In the genomic region with DNA sequence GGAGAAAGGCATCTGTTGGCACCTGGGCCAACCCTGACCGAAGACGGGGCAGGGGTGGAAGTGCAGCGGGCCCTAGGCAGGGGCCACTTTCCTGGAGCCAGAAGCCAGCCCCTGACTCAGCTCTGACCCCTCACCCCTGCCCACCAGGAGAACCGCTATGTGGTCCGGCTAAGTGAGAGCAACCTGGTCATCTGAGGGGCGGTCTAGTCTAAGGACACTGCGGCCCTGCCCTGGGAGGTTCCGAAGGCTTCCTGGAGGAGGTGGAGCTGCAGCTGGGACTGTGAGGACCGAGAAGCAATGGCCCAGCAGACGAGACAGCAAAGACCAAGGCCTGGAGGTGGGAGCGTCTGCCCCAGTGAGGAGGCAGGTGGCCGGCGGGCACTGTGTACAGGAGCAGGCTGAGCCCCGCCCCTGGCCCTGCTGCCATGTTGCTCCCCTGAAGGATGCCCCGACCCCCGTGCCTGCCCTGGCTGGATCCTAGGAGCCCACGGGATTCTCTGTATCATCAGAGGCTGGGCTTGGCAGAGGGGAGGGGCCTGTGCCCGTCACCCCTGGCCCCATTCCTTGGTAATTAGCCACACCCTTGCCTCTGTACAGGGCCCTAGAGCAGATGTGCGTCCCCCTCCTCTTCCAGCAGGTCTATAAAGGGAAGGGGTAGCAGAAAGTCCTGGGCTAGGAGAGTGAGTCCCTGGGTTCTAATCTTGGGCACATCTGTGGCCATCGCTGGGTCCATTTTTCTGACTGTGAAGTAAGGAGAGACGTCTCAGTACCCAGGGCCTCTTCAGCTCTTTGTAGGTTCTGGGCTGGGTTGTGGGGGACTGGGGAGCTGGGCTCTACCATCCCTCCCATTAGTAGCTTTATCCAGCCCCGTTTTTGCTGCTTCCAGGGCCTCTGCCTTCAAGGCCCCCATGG, we compare ENCODE assay signal across 26 cellular contexts. TPM values are rescaled to one million over a fixed set of nuclear protein-coding genes. Genes with fewer than 3 reads are reported as not detected.
A peak's percentile ranks its signal among the peaks of the same experiment; 100 is the strongest.
DNase-seq lines count a peak whose midpoint lies in the region; ATAC-seq and TF ChIP-seq lines count a peak whose summit lies in the region.
"Had no signal": no experiment of that assay in that cellular context is flagged by ENCODE, and none has a peak within 500 bp of the region (broad histone marks: within the 10 kb centered on the region; RNA-seq: fewer than 3 reads in every experiment).

No MANE protein-coding gene starts in this region.

- H3K9me3 ChIP-seq in neural progenitor cell (ENCODE audit: low read depth) = no peaks in the 10 kb centered on the region
- no peaks in the 10 kb centered on the region for H3K9me3 ChIP-seq in aorta (ENCODE audit: control insufficient read depth, low read length)
- H3K9me3 ChIP-seq: mucosa of descending colon, prostate gland had no signal

- H3K27me3 ChIP-seq in neural progenitor cell (no peaks in the 10 kb centered on the region), aorta (ENCODE audit: control insufficient read depth in 1 of 2, insufficient read depth in 2 of 2, low read length in 1 of 2) (no peaks in the 10 kb centered on the region)

- no peaks in the 10 kb centered on the region for H3K27me3 Mint-ChIP-seq in natural killer cell (ENCODE audit: low read depth in 2 of 2)
- no peaks in the 10 kb centered on the region for H3K27me3 Mint-ChIP-seq in natural killer cell treated with Interleukin-12 subunit alpha and Interleukin-12 subunit beta and Interleukin-15 and Interleukin-18, amount 100 ng/mL, for 72 hours
- no peaks in the 10 kb centered on the region for H3K27me3 Mint-ChIP-seq in chondrocyte (ENCODE audit: low read depth)
- H3K27me3 Mint-ChIP-seq in neural progenitor cell (ENCODE audit: insufficient read depth, low read depth) = peaks cover 9% of the 10 kb centered on the region
- H3K27me3 Mint-ChIP-seq: activated CD8-positive, alpha-beta T cell treated with anti-CD3 and anti-CD28 coated beads for 36 hours had no signal

- WGBS in aorta, 2 donors = 88% methylated on average over 21 to 22 of the region's 22 CpGs

- H3K4me1 Mint-ChIP-seq in natural killer cell = peaks cover 0 to 20% of the 10 kb centered on the region in 2 donors
- peaks cover 0 to 12% of the 10 kb centered on the region in 2 donors for H3K4me1 Mint-ChIP-seq in natural killer cell treated with Interleukin-12 subunit alpha and Interleukin-12 subunit beta and Interleukin-15 and Interleukin-18, amount 100 ng/mL, for 72 hours (ENCODE audit: low read depth in 2 of 2)
- peaks cover 6% of the 10 kb centered on the region for H3K4me1 Mint-ChIP-seq in chondrocyte (ENCODE audit: low read depth)
- peaks cover 17% of the 10 kb centered on the region for H3K4me1 Mint-ChIP-seq in neural progenitor cell

- H3K79me2 ChIP-seq in neural progenitor cell (ENCODE audit: low read depth) = no peaks in the 10 kb centered on the region

- H3F3A ChIP-seq in neural progenitor cell (ENCODE audit: low read depth) = peaks cover 4% of the 10 kb centered on the region

- TF ChIP-seq CTCF in natural killer cell (IDR thresholded peaks at IDR 0.05) (no peak), chondrocyte (IDR thresholded peaks at IDR 0.05) (no peak), neural progenitor cell (IDR thresholded peaks at IDR 0.05) (no peak)

- H3K27ac Mint-ChIP-seq in natural killer cell (peak overlapping the region; percentile 81), chondrocyte (ENCODE audit: unreplicated experiment) (no peak overlapping the region), neural progenitor cell (peak overlapping the region; percentile 84)
- no peak overlapping the region for H3K27ac Mint-ChIP-seq in natural killer cell treated with Interleukin-12 subunit alpha and Interleukin-12 subunit beta and Interleukin-15 and Interleukin-18, amount 100 ng/mL, for 72 hours
- H3K27ac Mint-ChIP-seq: activated T-helper 2 cell treated with anti-CD3 and anti-CD28 coated beads, Interferon-gamma antibody, Interleukin-2, Interleukin-4, amounts not matched to agents 10 μg/mL and 5 μg/mL and 100 μg/mL, durations not matched to agents 14 hours and 24 hours and 36 hours had no signal

- H3K4me3 ChIP-seq in neural progenitor cell = no peak overlapping the region
- no peak overlapping the region for H3K4me3 ChIP-seq in aorta (ENCODE audit: low read length in 2 of 2)
- H3K4me3 ChIP-seq: mucosa of descending colon, prostate gland, SK-N-MC, skin epidermis had no signal

- no peak overlapping the region for H3K4me2 ChIP-seq in neural progenitor cell

- peaks cover 7% of the 10 kb centered on the region for H3K4me1 ChIP-seq in neural progenitor cell
- H3K4me1 ChIP-seq in aorta (ENCODE audit: control insufficient read depth in 1 of 2, insufficient read depth in 2 of 2, low read length in 2 of 2) = no peaks in the 10 kb centered on the region
- H3K4me1 ChIP-seq: prostate gland had no signal

- intact Hi-C loops in natural killer cell (cut with micrococcal nuclease) (no loop called here), aorta (cut with DNase I) (loop anchor here in 1 of 2 donors (10.0 kb wide), 1 partner anchor 181 kb away; a partner anchor contains a TSS)

- DNase-seq in natural killer cell (no peak), chondrocyte (ENCODE audit: low spot score) (peak; percentile 78), neural progenitor cell (ENCODE audit: low spot score) (no peak), aorta (peak; percentile 39 to 59)
- DNase-seq in natural killer cell treated with Interleukin-12 subunit alpha and Interleukin-12 subunit beta and Interleukin-15 and Interleukin-18, amount 100 ng/mL, for 72 hours (ENCODE audit: low spot score) = no peak
- DNase-seq: activated CD8-positive, alpha-beta T cell treated with anti-CD3 and anti-CD28 coated beads for 36 hours; COR-L47; DMS79 treated with DMSO at 0.1 percent for 48 hours; GF-D8; glutamatergic neuron; Karpas-422; NCI-H446 treated with DMSO at 0.1 percent for 48 hours; NCI-H82; RPMI8226; stimulated activated CD4-positive, alpha-beta T cell treated with anti-CD3 and anti-CD28 coated beads, Interleukin-2, amount 100 ng/mL, for 24 hours had no signal

- no peaks in the 10 kb centered on the region for H3K36me3 ChIP-seq in neural progenitor cell
- no peaks in the 10 kb centered on the region for H3K36me3 ChIP-seq in aorta (ENCODE audit: control insufficient read depth in 1 of 2, insufficient read depth in 2 of 2, low read length in 1 of 2)
- H3K36me3 ChIP-seq: prostate gland had no signal

- no peak overlapping the region for H2AFZ ChIP-seq in neural progenitor cell (replicated peaks)

- H3K9me3 Mint-ChIP-seq in natural killer cell (no peaks in the 10 kb centered on the region), chondrocyte (ENCODE audit: low read depth) (no peaks in the 10 kb centered on the region), neural progenitor cell (no peaks in the 10 kb centered on the region)
- no peaks in the 10 kb centered on the region for H3K9me3 Mint-ChIP-seq in natural killer cell treated with Interleukin-12 subunit alpha and Interleukin-12 subunit beta and Interleukin-15 and Interleukin-18, amount 100 ng/mL, for 72 hours
- H3K9me3 Mint-ChIP-seq: activated CD8-positive, alpha-beta T cell treated with anti-CD3 and anti-CD28 coated beads for 36 hours; activated naive CD4-positive, alpha-beta T cell treated with anti-CD3 and anti-CD28 coated beads, Interleukin-2, amount 50 U/mL, for 72 hours; activated T-helper 2 cell treated with anti-CD3 and anti-CD28 coated beads, Interferon-gamma antibody, Interleukin-2, Interleukin-4, amounts not matched to agents 10 μg/mL and 5 μg/mL and 100 μg/mL, durations not matched to agents 14 hours and 24 hours and 36 hours had no signal

- H3K9ac ChIP-seq in neural progenitor cell = no peak overlapping the region

- ATAC-seq in natural killer cell = peak in 1 of 3 donors; percentile 2
- no peak for ATAC-seq in natural killer cell treated with Interleukin-12 subunit alpha and Interleukin-12 subunit beta and Interleukin-15 and Interleukin-18, amount 100 ng/mL, for 72 hours
- ATAC-seq in aorta (ENCODE audit: low FRiP score) = no peak
- no peak for ATAC-seq in GM18517 (IDR thresholded peaks at IDR 0.05; ENCODE audit: unreplicated experiment)
- no peak for ATAC-seq in HG02623 (IDR thresholded peaks at IDR 0.05; ENCODE audit: unreplicated experiment)
- ATAC-seq in HG03457 (IDR thresholded peaks at IDR 0.05; ENCODE audit: unreplicated experiment) = no peak
- ATAC-seq: activated CD8-positive, alpha-beta T cell treated with anti-CD3 and anti-CD28 coated beads for 36 hours; activated naive CD4-positive, alpha-beta T cell treated with anti-CD3 and anti-CD28 coated beads, Interleukin-2, amount 50 U/mL, for 72 hours; HepG2; mucosa of descending colon had no signal

- H3K36me3 Mint-ChIP-seq in natural killer cell (no peaks in the 10 kb centered on the region), chondrocyte (ENCODE audit: low read depth) (no peaks in the 10 kb centered on the region), neural progenitor cell (peaks cover 4% of the 10 kb centered on the region)
- H3K36me3 Mint-ChIP-seq in natural killer cell treated with Interleukin-12 subunit alpha and Interleukin-12 subunit beta and Interleukin-15 and Interleukin-18, amount 100 ng/mL, for 72 hours = no peaks in the 10 kb centered on the region

- H3K27ac ChIP-seq in neural progenitor cell = no peak overlapping the region
- no peak overlapping the region for H3K27ac ChIP-seq in aorta (ENCODE audit: low read depth in 1 of 2, low read length in 2 of 2)
- H3K27ac ChIP-seq: epithelial cell of prostate, prostate gland, SK-N-MC had no signal

- H3K4me3 Mint-ChIP-seq in natural killer cell = peak overlapping the region; percentile 25
- no peak overlapping the region for H3K4me3 Mint-ChIP-seq in natural killer cell treated with Interleukin-12 subunit alpha and Interleukin-12 subunit beta and Interleukin-15 and Interleukin-18, amount 100 ng/mL, for 72 hours
- H3K4me3 Mint-ChIP-seq in chondrocyte (ENCODE audit: unreplicated experiment) = no peak overlapping the region
- no peak overlapping the region for H3K4me3 Mint-ChIP-seq in neural progenitor cell
- H3K4me3 Mint-ChIP-seq: activated CD8-positive, alpha-beta T cell treated with anti-CD3 and anti-CD28 coated beads for 36 hours had no signal

- H4K20me1 ChIP-seq in neural progenitor cell (ENCODE audit: low read depth) = peaks cover 9% of the 10 kb centered on the region

RNA-seq across cellular contexts. Expression of a gene that starts 19.4 kb away (rescaled TPM):
- 100 to 1,000 TPM; 132 to 264 (median 151) TPM for total RNA-seq in natural killer cell
- 10 to 100 TPM; 46.5 to 58.0 TPM for total RNA-seq in natural killer cell treated with Interleukin-12 subunit alpha and Interleukin-12 subunit beta and Interleukin-15 and Interleukin-18, amount 100 ng/mL, for 72 hours
- 3.5 to 4.5 TPM (median 3.5 TPM) in 3 replicates for total RNA-seq in chondrocyte
- total RNA-seq in neural progenitor cell (ENCODE audit: low replicate concordance) = 5.4 and 15.0 TPM in 2 replicates
- 10 to 100 TPM; 11.5 to 13.2 TPM for total RNA-seq in aorta
- 1 to 10 TPM; 1.1 to 1.3 TPM for polyA plus RNA-seq in aorta

Comparison
In these comparisons a context has a peak if more than half of its experiments do, and no peak if none do; other contexts are left out.
1. H3K27ac Mint-ChIP-seq: peak in natural killer cell (2 of 2) and neural progenitor cell (single experiment); none in natural killer cell treated with Interleukin-12 subunit alpha and Interleukin-12 subunit beta and Interleukin-15 and Interleukin-18, amount 100 ng/mL, for 72 hours (0 of 2) and chondrocyte (single experiment).
2. DNase-seq: peak in chondrocyte (single experiment) and aorta (2 of 2); none in natural killer cell (single experiment), natural killer cell treated with Interleukin-12 subunit alpha and Interleukin-12 subunit beta and Interleukin-15 and Interleukin-18, amount 100 ng/mL, for 72 hours (single experiment) and neural progenitor cell (single experiment).